23 cellular contexts compared by ENCODE assay signal in genomic region chr21:41950941-41951408, GRCh38. TPM values are rescaled to one million over a fixed set of nuclear protein-coding genes. Genes with fewer than 3 reads are reported as not detected.
DNase-seq lines count a peak whose midpoint lies in the region; ATAC-seq, FAIRE-seq and TF ChIP-seq lines count a peak whose summit lies in the region.
"Had no signal": no experiment of that assay in that cellular context is flagged by ENCODE, and none has a peak within 500 bp of the region (broad histone marks: within the 10 kb centered on the region; RNA-seq: fewer than 3 reads in every experiment).

No MANE protein-coding gene starts in this region.

- no peak overlapping the region for H2AFZ ChIP-seq in astrocyte (ENCODE audit: low read depth, low read length)

- peak; percentile 12 for DNase-seq in Right ventricle myocardium superior
- no peak for DNase-seq in left cardiac atrium
- no peak for DNase-seq in astrocyte (ENCODE audit: low read depth)
- DNase-seq in left kidney (ENCODE audit: low read depth, low spot score), result peak; percentile 53
- DNase-seq in suprapubic skin (ENCODE audit: low spot score in 2 of 2), result no peak
- no peak for DNase-seq in NCI-H1092 (lab: John Stamatoyannopoulos, UW)
- DNase-seq in mesothelial cell of epicardium (ENCODE audit: low spot score in 2 of 2, unreplicated experiment in 2 of 2), result no peak
- no peak for DNase-seq in D341Med (ENCODE audit: low spot score)
- DNase-seq: activated CD8-positive, alpha-beta T cell treated with anti-CD3 and anti-CD28 coated beads for 36 hours; activated naive CD4-positive, alpha-beta T cell treated with Interleukin-2 at 50 U/mL for 16 hours; activated T-cell treated with anti-CD3 and anti-CD28 coated beads, Interleukin-2, amount 50 U/mL, for 24 hours; colonic mucosa; heart right ventricle; NCI-H1930; NCI-H446; T-helper 1 cell had no signal

- peaks cover 56% of the 10 kb centered on the region for H3K79me2 ChIP-seq in astrocyte (ENCODE audit: insufficient read depth, low read length)

- H3K4me3 Mint-ChIP-seq in astrocyte (ENCODE audit: unreplicated experiment) (peak overlapping the region; percentile 67), mesothelial cell of epicardium (no peak overlapping the region)
- H3K4me3 Mint-ChIP-seq: activated CD8-positive, alpha-beta T cell treated with anti-CD3 and anti-CD28 coated beads for 36 hours; activated T-cell treated with anti-CD3 and anti-CD28 coated beads, Interleukin-2, amount 50 U/mL, for 24 hours; B cell had no signal

- H3K27me3 Mint-ChIP-seq in astrocyte (ENCODE audit: low read depth, unreplicated experiment), result peaks cover 14% of the 10 kb centered on the region
- no peaks in the 10 kb centered on the region for H3K27me3 Mint-ChIP-seq in mesothelial cell of epicardium (ENCODE audit: low read depth)

- H3K4me1 Mint-ChIP-seq in astrocyte (ENCODE audit: low read depth, unreplicated experiment), result peaks cover 8% of the 10 kb centered on the region
- peaks cover 26% of the 10 kb centered on the region for H3K4me1 Mint-ChIP-seq in mesothelial cell of epicardium

- H4K20me1 ChIP-seq in astrocyte (ENCODE audit: insufficient read depth, low read length), result peaks cover 47% of the 10 kb centered on the region

- ATAC-seq in Right ventricle myocardium superior (ENCODE audit: poor library complexity), result no peak
- no peak for ATAC-seq in left cardiac atrium
- ATAC-seq: activated CD8-positive, alpha-beta T cell treated with anti-CD3 and anti-CD28 coated beads for 36 hours; HCT116; heart right ventricle had no signal

- no peak overlapping the region for H3K9ac ChIP-seq in astrocyte (ENCODE audit: low read length)
- H3K9ac ChIP-seq: KMS-11 had no signal

- H3K4me3 ChIP-seq in astrocyte (ENCODE audit: insufficient read depth, low read depth, low read length) (no peak overlapping the region), suprapubic skin (no peak overlapping the region)
- H3K4me3 ChIP-seq: colonic mucosa had no signal

- H3K27ac Mint-ChIP-seq in astrocyte (ENCODE audit: unreplicated experiment) (no peak overlapping the region), mesothelial cell of epicardium (no peak overlapping the region)
- H3K27ac Mint-ChIP-seq: activated CD8-positive, alpha-beta T cell treated with anti-CD3 and anti-CD28 coated beads for 36 hours; activated T-cell treated with anti-CD3 and anti-CD28 coated beads, Interleukin-2, amount 50 U/mL, for 24 hours; B cell had no signal

- no peak for TF ChIP-seq POLR2A in suprapubic skin (IDR thresholded peaks at IDR 0.05)

- H3K36me3 ChIP-seq in astrocyte (ENCODE audit: insufficient read depth, low read length) (no peaks in the 10 kb centered on the region), suprapubic skin (no peaks in the 10 kb centered on the region)
- H3K36me3 ChIP-seq: ascending aorta, colonic mucosa had no signal

- no peak overlapping the region for H3K4me2 ChIP-seq in astrocyte (ENCODE audit: low read length)
- H3K4me2 ChIP-seq: KMS-11 had no signal

- 90% methylated on average over 15 of the region's 15 CpGs for WGBS in suprapubic skin

- FAIRE-seq in astrocyte (lab: Jason Lieb, UNC), result no peak
- FAIRE-seq: urothelium cell line had no signal

- H3K27ac ChIP-seq in astrocyte (ENCODE audit: low read depth, low read length), result no peak overlapping the region
- peak overlapping the region; percentile 74 for H3K27ac ChIP-seq in suprapubic skin
- H3K27ac ChIP-seq: colonic mucosa, heart right ventricle, HL-60, KMS-11, VCaP had no signal

- TF ChIP-seq CTCF in astrocyte (IDR thresholded peaks at IDR 0.05; ENCODE audit: insufficient read depth, low read depth, low read length) (no peak), suprapubic skin (IDR thresholded peaks at IDR 0.05) (no peak), mesothelial cell of epicardium (IDR thresholded peaks at IDR 0.05; ENCODE audit: unreplicated experiment) (no peak)

- no peaks in the 10 kb centered on the region for H3K9me3 ChIP-seq in astrocyte (ENCODE audit: insufficient read depth, low read depth, low read length)
- no peaks in the 10 kb centered on the region for H3K9me3 ChIP-seq in suprapubic skin
- H3K9me3 ChIP-seq: ascending aorta, colonic mucosa, heart right ventricle had no signal

- peaks cover 27% of the 10 kb centered on the region for H3K4me1 ChIP-seq in astrocyte (ENCODE audit: insufficient read depth, low read length)
- H3K4me1 ChIP-seq in suprapubic skin, result peaks cover 49% of the 10 kb centered on the region

- TF ChIP-seq EP300 in suprapubic skin (IDR thresholded peaks at IDR 0.05), result no peak

- peaks cover 3% of the 10 kb centered on the region for H3K9me3 Mint-ChIP-seq in astrocyte (ENCODE audit: unreplicated experiment)
- no peaks in the 10 kb centered on the region for H3K9me3 Mint-ChIP-seq in mesothelial cell of epicardium
- H3K9me3 Mint-ChIP-seq: activated CD8-positive, alpha-beta T cell treated with anti-CD3 and anti-CD28 coated beads for 36 hours; activated T-cell treated with anti-CD3 and anti-CD28 coated beads, Interleukin-2, amount 50 U/mL, for 24 hours had no signal

- intact Hi-C loops in Right ventricle myocardium superior (cut with DNase I) (no loop called here), left cardiac atrium (cut with DNase I) (loop anchor here in 1 of 2 donors (10.0 kb wide), 1 partner anchor 66 kb away; no protein-coding TSS in a partner anchor)

- H3K27me3 ChIP-seq in astrocyte (ENCODE audit: insufficient read depth, low read length) (no peaks in the 10 kb centered on the region), suprapubic skin (no peaks in the 10 kb centered on the region)
- H3K27me3 ChIP-seq: ascending aorta, colonic mucosa had no signal

- H3K36me3 Mint-ChIP-seq in astrocyte (ENCODE audit: low read depth, unreplicated experiment) (peaks cover 5% of the 10 kb centered on the region), mesothelial cell of epicardium (peaks cover 4% of the 10 kb centered on the region)

RNA-seq across cellular contexts. Expression of gene C2CD2, which starts 2.8 kb away (rescaled TPM):
- total RNA-seq in Right ventricle myocardium superior, result 4.6 TPM
- 10 to 100 TPM; 16.2 to 17.1 TPM for total RNA-seq in left cardiac atrium
- 6.7 and 8.3 TPM in 2 replicates for total RNA-seq in astrocyte
- total RNA-seq in suprapubic skin, result 10 to 100 TPM; 35.9 to 43.8 (median 38.9) TPM
- total RNA-seq in mesothelial cell of epicardium, result 29.7 to 31.6 TPM (median 31.1 TPM) in 3 replicates

RNA-seq across cellular contexts. Expression of gene ZBTB21, which starts 59.2 kb away (rescaled TPM):
- total RNA-seq in Right ventricle myocardium superior (5.5 TPM), left cardiac atrium (10 to 100 TPM in 1 of 2 donors, 1 to 10 TPM in 1; 5.7 to 14.7 TPM), astrocyte (18.3 and 20.5 TPM in 2 replicates), suprapubic skin (10 to 100 TPM; 24.5 to 39.1 (median 30.5) TPM), mesothelial cell of epicardium (15.5 to 17.7 TPM (median 17.4 TPM) in 3 replicates)

Comparison
In these comparisons a context has a peak if more than half of its experiments do, and no peak if none do; other contexts are left out.
1. DNase-seq: peak in Right ventricle myocardium superior (single experiment) and left kidney (single experiment); none in left cardiac atrium (single experiment), astrocyte (single experiment), suprapubic skin (0 of 2), NCI-H1092 (single experiment), mesothelial cell of epicardium (0 of 2) and D341Med (single experiment).